ENCODE assay signal across 15 cellular contexts in genomic region chr11:8567597-8568198, GRCh38. TPM values are rescaled to one million over a fixed set of nuclear protein-coding genes. Genes with fewer than 3 reads are reported as not detected.
DNase-seq lines count a peak whose midpoint lies in the region; ATAC-seq and TF ChIP-seq lines count a peak whose summit lies in the region.
"Had no signal": no experiment of that assay in that cellular context is flagged by ENCODE, and none has a peak within 500 bp of the region (broad histone marks: within the 10 kb centered on the region; RNA-seq: fewer than 3 reads in every experiment).

No MANE protein-coding gene starts in this region.

- ATAC-seq in GM19463 (IDR thresholded peaks at IDR 0.05; ENCODE audit: unreplicated experiment) (peak; percentile 65), HG03442 (IDR thresholded peaks at IDR 0.05; ENCODE audit: unreplicated experiment) (peak; percentile 55), HG03460 (IDR thresholded peaks at IDR 0.05; ENCODE audit: unreplicated experiment) (no peak), GM21529 (IDR thresholded peaks at IDR 0.05; ENCODE audit: unreplicated experiment) (no peak)

- peak; percentile 35 for DNase-seq in Daoy (ENCODE audit: low read depth)
- peak; percentile 8 for DNase-seq in dermis blood vessel endothelial cell
- DNase-seq in HAP-1 (ENCODE audit: low spot score in 2 of 2) = no peak
- DNase-seq in osteoblast (ENCODE audit: insufficient read length, low spot score, missing footprints) = no peak
- DNase-seq: activated CD4-positive, alpha-beta T cell treated with anti-CD3 and anti-CD28 coated beads, Interleukin-2, amount 50 U/mL, for 1 hour; activated naive CD8-positive, alpha-beta T cell treated with anti-CD3 and anti-CD28 coated beads, Interleukin-2, amount 10 ng/mL, durations not matched to agents 7 days and 5 days; effector CD8-positive, alpha-beta T cell; GDM1; MM.1S; NCI-H524 had no signal

- H2AFZ ChIP-seq in osteoblast (ENCODE audit: low read length) = no peak overlapping the region

- no peak for TF ChIP-seq CTCF in osteoblast (IDR thresholded peaks at IDR 0.05; ENCODE audit: extremely low read depth, low read depth, low read length)

- H3K36me3 ChIP-seq in HAP-1 (replicated peaks) = no peaks in the 10 kb centered on the region
- no peaks in the 10 kb centered on the region for H3K36me3 ChIP-seq in osteoblast (ENCODE audit: insufficient read depth, low read length)

- no peaks in the 10 kb centered on the region for H4K20me1 ChIP-seq in osteoblast (ENCODE audit: insufficient read depth, low read length)

- H3K27ac ChIP-seq in osteoblast (ENCODE audit: low read depth, low read length) = no peak overlapping the region

- no peaks in the 10 kb centered on the region for H3K27me3 ChIP-seq in HAP-1 (ENCODE audit: low read depth)
- peaks cover 25% of the 10 kb centered on the region for H3K27me3 ChIP-seq in osteoblast (ENCODE audit: insufficient read depth, low read length)

- H3K4me3 ChIP-seq in HAP-1 (no peak overlapping the region), osteoblast (ENCODE audit: insufficient read depth, low read length) (no peak overlapping the region)

- H3K4me2 ChIP-seq in osteoblast (ENCODE audit: insufficient read depth, low read length) = no peak overlapping the region

- H3K79me2 ChIP-seq in osteoblast (ENCODE audit: insufficient read depth, low read length) = no peaks in the 10 kb centered on the region

- in situ Hi-C loops in HAP-1 (cut with MboI; ENCODE audit: low sequenced_read_pairs) = loop anchor here (5.0 kb wide), 1 partner anchor 340 kb away; no protein-coding TSS in a partner anchor

- H3K4me1 ChIP-seq in HAP-1 = peaks cover 2% of the 10 kb centered on the region; the same call in 1 of the 2 replicates
- H3K4me1 ChIP-seq in osteoblast (ENCODE audit: insufficient read depth, low read length) = peaks cover 9% of the 10 kb centered on the region

- H3K9me3 ChIP-seq in HAP-1 (no peaks in the 10 kb centered on the region), osteoblast (ENCODE audit: low read depth, low read length) (no peaks in the 10 kb centered on the region)

RNA-seq across cellular contexts. Expression of gene STK33, which starts 26.3 kb away (rescaled TPM):
- 8.2 and 8.5 TPM in 2 replicates for total RNA-seq in Daoy (2014; rRNA removed; shearing (Covaris generic))
- total RNA-seq in dermis blood vessel endothelial cell (0.51 and 1.1 TPM in 2 replicates), osteoblast (0.72 and 1.2 TPM in 2 replicates)
- total RNA-seq: SK-MEL-5 had no signal

Comparison
In these comparisons a context has a peak if more than half of its experiments do, and no peak if none do; other contexts are left out.
1. DNase-seq: peak in Daoy (single experiment) and dermis blood vessel endothelial cell (single experiment); none in HAP-1 (0 of 2) and osteoblast (single experiment).
2. ATAC-seq: peak in GM19463 (single experiment) and HG03442 (single experiment); none in HG03460 (single experiment) and GM21529 (single experiment).